17 cellular contexts compared by ENCODE assay signal in the genomic region with DNA sequence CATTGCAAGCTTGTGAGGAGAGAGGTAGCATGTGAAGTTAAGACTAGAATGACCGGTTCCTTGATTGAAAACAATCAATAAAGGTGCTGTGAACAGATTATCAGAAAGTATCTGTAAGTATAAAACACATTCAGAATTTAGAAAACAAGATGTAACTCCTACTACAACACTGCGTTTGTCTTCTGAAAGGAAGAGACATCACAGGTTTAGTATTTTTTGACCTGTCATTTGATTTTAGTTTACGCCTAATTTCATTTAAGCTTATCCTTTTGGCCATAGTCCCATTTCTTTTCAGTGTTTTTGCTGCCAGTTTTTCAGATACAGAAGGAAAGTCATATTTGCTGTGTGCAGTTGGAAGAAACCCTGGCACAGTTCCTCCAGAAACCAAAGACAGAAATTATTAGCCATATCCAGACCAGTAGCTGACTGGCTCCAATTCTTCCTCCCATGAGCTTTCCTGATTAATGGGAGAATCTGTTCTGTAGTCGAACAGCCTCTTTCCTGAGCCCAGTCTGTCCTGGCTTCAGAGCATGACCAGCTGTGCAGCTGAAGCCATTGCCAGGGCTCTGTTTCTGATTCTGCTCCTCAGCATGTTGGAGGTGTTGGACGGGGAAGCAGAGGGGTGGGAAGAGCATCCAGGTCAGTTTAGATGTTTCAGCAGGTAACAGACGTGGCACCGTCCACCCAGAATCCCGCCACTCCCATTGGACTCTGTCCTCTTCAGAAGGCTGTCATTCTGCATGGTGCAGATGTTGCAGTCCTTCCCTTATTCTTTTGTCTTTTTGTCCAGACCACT.
A peak's percentile ranks its signal among the peaks of the same experiment; 100 is the strongest.
DNase-seq lines count a peak whose midpoint lies in the region; ATAC-seq, FAIRE-seq and TF ChIP-seq lines count a peak whose summit lies in the region.
"Had no signal": no experiment of that assay in that cellular context is flagged by ENCODE, and none has a peak within 500 bp of the region (broad histone marks: within the 10 kb centered on the region; RNA-seq: fewer than 3 reads in every experiment).

No MANE protein-coding gene starts in this region.

- H2AFZ ChIP-seq in endothelial cell of umbilical vein (ENCODE audit: low read depth, low read length), result no peak overlapping the region

- DNase-seq in A549 (ENCODE audit: low read depth in 1 of 2, low spot score in 1 of 2) (no peak), RWPE1 (ENCODE audit: low spot score) (no peak), endothelial cell of umbilical vein (ENCODE audit: low read depth, low spot score) (no peak), mucosa of descending colon (peak in 2 of 3 donors; percentile 51 to 64), stomach (no peak), GDM1 (lab: John Stamatoyannopoulos, UW) (no peak), mesenteric fat pad (ENCODE audit: low spot score) (no peak)
- DNase-seq: activated CD4-positive, alpha-beta T cell treated with anti-CD3 and anti-CD28 coated beads for 1 hour; NCI-H1417 treated with DMSO at 0.1 percent for 48 hours; NCI-H748 treated with DMSO at 0.1 percent for 48 hours; SHP77; stimulated activated CD4-positive, alpha-beta T cell treated with anti-CD3 and anti-CD28 coated beads, Interleukin-4, amount 100 ng/mL, for 4 hours had no signal

- CTCF ChIA-PET in A549 (lab: Yijun Ruan, JAX), result interaction anchor here (0.7 to 3.5 kb wide), 6 partner anchors 8 to 44 kb away, joined by 3 to 16 read pairs (median 3); no protein-coding TSS in a partner anchor
- CTCF ChIA-PET in RWPE1 (lab: Yijun Ruan, JAX), result no interaction called here
- CTCF ChIA-PET in endothelial cell of umbilical vein (lab: Charles Lee), result interaction anchor here (1.2 to 2.7 kb wide), 5 partner anchors 28 to 64 kb away, joined by 3 to 8 read pairs (median 4); no protein-coding TSS in a partner anchor

- FAIRE-seq in A549 (lab: Jason Lieb, UNC) (no peak), endothelial cell of umbilical vein (lab: Jason Lieb, UNC) (no peak)
- FAIRE-seq: G401.6, urothelium cell line had no signal

- no peak for TF ChIP-seq EP300 in A549 (IDR thresholded peaks at IDR 0.05)
- no peak for TF ChIP-seq EP300 in stomach (IDR thresholded peaks at IDR 0.05)

- TF ChIP-seq RAD21 in A549 (conservative IDR thresholded peaks at IDR 0.05 in 1 of 2, IDR thresholded peaks at IDR 0.05 in 1 of 2), result no peak

- peaks cover 6% of the 10 kb centered on the region for H4K20me1 ChIP-seq in endothelial cell of umbilical vein (replicated peaks; ENCODE audit: control insufficient read depth, extremely low read depth, insufficient read depth, low read length)

- intact Hi-C loops in endothelial cell of umbilical vein (cut with micrococcal nuclease) (no loop called here), mucosa of descending colon (cut with DNase I, micrococcal nuclease) (no loop called here), stomach (cut with DNase I; ENCODE audit: low total_unique reads) (no loop called here)

- H3K79me2 ChIP-seq in endothelial cell of umbilical vein (ENCODE audit: control insufficient read depth, insufficient read depth, low read length), result peaks cover 100% of the 10 kb centered on the region

- H3K9me3 ChIP-seq in A549 (no peaks in the 10 kb centered on the region), endothelial cell of umbilical vein (replicated peaks; ENCODE audit: control insufficient read depth, insufficient read depth, low read length) (no peaks in the 10 kb centered on the region), mucosa of descending colon (no peaks in the 10 kb centered on the region), stomach (no peaks in the 10 kb centered on the region)

- H3K36me3 ChIP-seq in endothelial cell of umbilical vein (ENCODE audit: control insufficient read depth in 2 of 2, extremely low read depth in 1 of 2, insufficient read depth in 2 of 2, low read length in 2 of 2) (peaks cover 8 to 29% of the 10 kb centered on the region in 2 experiments), mucosa of descending colon (ENCODE audit: low read depth) (no peaks in the 10 kb centered on the region), stomach (no peaks in the 10 kb centered on the region)

- no peaks in the 10 kb centered on the region for H3K9me1 ChIP-seq in endothelial cell of umbilical vein (replicated peaks; ENCODE audit: control insufficient read depth, extremely low read depth, insufficient read depth, low read length)

- H3K4me1 ChIP-seq in A549, result peaks cover 100% of the 10 kb centered on the region
- H3K4me1 ChIP-seq in endothelial cell of umbilical vein (ENCODE audit: control insufficient read depth, extremely low read depth, insufficient read depth, low read length), result peaks cover 77% of the 10 kb centered on the region
- H3K4me1 ChIP-seq in mucosa of descending colon (ENCODE audit: low read depth), result peaks cover 7% of the 10 kb centered on the region
- peaks cover 13 to 62% (median 40%) of the 10 kb centered on the region in 4 donors for H3K4me1 ChIP-seq in stomach

- WGBS in A549 (ENCODE audit: missing lambda C conversion rate), result 90% methylated on average over 8 of the region's 8 CpGs
- WGBS in stomach, 5 donors, result 33 to 55% (median 35%) methylated on average over 8 of the region's 8 CpGs

- H3K9ac ChIP-seq in endothelial cell of umbilical vein (replicated peaks; ENCODE audit: extremely low read depth, insufficient read depth, low read length), result no peak overlapping the region

- H3K27me3 ChIP-seq in endothelial cell of umbilical vein (ENCODE audit: control insufficient read depth in 2 of 2, insufficient read depth in 2 of 2, low read length in 2 of 2) (no peaks in the 10 kb centered on the region), stomach (no peaks in the 10 kb centered on the region)

- TF ChIP-seq POLR2A in A549 (IDR thresholded peaks at IDR 0.05; ENCODE audit: low read length) (no peak), endothelial cell of umbilical vein (IDR thresholded peaks at IDR 0.05; ENCODE audit: low read depth, low read length) (peak; percentile 61), stomach (IDR thresholded peaks at IDR 0.05) (no peak)

- POLR2A ChIA-PET in A549 (lab: Yijun Ruan, JAX), result no interaction called here
- POLR2A ChIA-PET in RWPE1 (lab: Yijun Ruan, JAX; ENCODE audit: low non-redundant PET), result no interaction called here
- POLR2A ChIA-PET in endothelial cell of umbilical vein (lab: Charles Lee), result interaction anchor here (0.6 kb wide), 1 partner anchor 280 kb away, joined by 6 read pairs; no protein-coding TSS in a partner anchor

- H3K4me2 ChIP-seq in A549 (no peak overlapping the region), endothelial cell of umbilical vein (ENCODE audit: insufficient read depth, low read length) (no peak overlapping the region)

- no peak for TF ChIP-seq CTCF in A549 (IDR thresholded peaks at IDR 0.05)
- no peak for TF ChIP-seq CTCF in RWPE1 (conservative IDR thresholded peaks at IDR 0.05; ENCODE audit: low read depth)
- TF ChIP-seq CTCF in endothelial cell of umbilical vein (IDR thresholded peaks at IDR 0.05; ENCODE audit: extremely low read depth in 1 of 2, insufficient read depth in 1 of 2, low read depth in 1 of 2, low read length in 2 of 2), result no peak
- TF ChIP-seq CTCF in mucosa of descending colon (IDR thresholded peaks at IDR 0.05), result no peak
- TF ChIP-seq CTCF in stomach (IDR thresholded peaks at IDR 0.05), result no peak

- ATAC-seq in A549 (peak in 1 of 2 experiments; percentile 2; a peak in 2 of 6 replicates), mucosa of descending colon (peak; percentile 88), GM18873 (IDR thresholded peaks at IDR 0.05; ENCODE audit: low FRiP score, unreplicated experiment) (no peak)
- ATAC-seq: esophagus mucosa had no signal

- no TSS peak for BruUV-seq in endothelial cell of umbilical vein (replicated peaks; lab: Mats Ljungman, UMichigan)

- H3K27ac ChIP-seq in A549, result peak overlapping the region in 1 of 2 experiments; percentile 56; a peak in 3 of 6 replicates
- H3K27ac ChIP-seq in RWPE1, result peak overlapping the region; percentile 38; the same call in 1 of the 2 replicates
- H3K27ac ChIP-seq in endothelial cell of umbilical vein (ENCODE audit: insufficient read depth, low read depth, low read length), result no peak overlapping the region
- peak overlapping the region in 2 of 5 donors; percentile 0 to 9 for H3K27ac ChIP-seq in stomach
- H3K27ac ChIP-seq: C4-2B had no signal

- H3K4me3 ChIP-seq in A549 (no peak overlapping the region), endothelial cell of umbilical vein (replicated peaks in 1 of 3; ENCODE audit: insufficient read depth in 1 of 3, low read depth in 1 of 3, low read length in 3 of 3) (no peak overlapping the region), mucosa of descending colon (no peak overlapping the region), stomach (no peak overlapping the region)

- dilution Hi-C loops in endothelial cell of umbilical vein (cut with MboI; ENCODE audit: extremely low pct_ligation_motif_present, low sequenced_read_pairs), result no loop called here

TF ChIP-seq in A549, 52 proteins besides CTCF, POLR2A, EP300 and RAD21:
- TF ChIP-seq FOSB (CRISPR knock-in tag; IDR thresholded peaks at IDR 0.05), result peak; percentile 52; the same call in 1 of the 2 replicates
- 0 out of 2 replicates have a peak, but pooled peaks have one; percentile 73 for TF ChIP-seq HOXA7 (CRISPR knock-in tag; IDR thresholded peaks at IDR 0.05)
- TF ChIP-seq RFX5 (IDR thresholded peaks at IDR 0.05), result no peak
- TF ChIP-seq SMC3 (IDR thresholded peaks at IDR 0.05), result no peak

TF ChIP-seq in endothelial cell of umbilical vein, 7 proteins besides CTCF, POLR2A, EP300 and RAD21:
- TF ChIP-seq FOS (IDR thresholded peaks at IDR 0.05; ENCODE audit: borderline replicate concordance, insufficient read depth, low read length) (no peak), POLR2AphosphoS5 (IDR thresholded peaks at IDR 0.05; ENCODE audit: insufficient read depth, low read depth, low read length) (peak; percentile 51), MYC (IDR thresholded peaks at IDR 0.05; ENCODE audit: low read depth, low read length) (no peak), JUN (IDR thresholded peaks at IDR 0.05; ENCODE audit: borderline replicate concordance, insufficient read depth, insufficient read length, low read depth) (no peak), GATA2 (IDR thresholded peaks at IDR 0.05; ENCODE audit: insufficient read depth, insufficient read length, low read depth, low read length) (no peak), EZH2 (IDR thresholded peaks at IDR 0.05; ENCODE audit: borderline replicate concordance, low read depth, low read length, severe bottlenecking) (no peak)
- TF ChIP-seq, protein P1, sequence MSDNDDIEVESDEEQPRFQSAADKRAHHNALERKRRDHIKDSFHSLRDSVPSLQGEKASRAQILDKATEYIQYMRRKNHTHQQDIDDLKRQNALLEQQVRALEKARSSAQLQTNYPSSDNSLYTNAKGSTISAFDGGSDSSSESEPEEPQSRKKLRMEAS (IDR thresholded peaks at IDR 0.05; ENCODE audit: insufficient read depth, insufficient read length), result no peak

Comparison
In these comparisons a context has a peak if more than half of its experiments do, and no peak if none do; other contexts are left out.
1. DNase-seq: peak in mucosa of descending colon (2 of 3); none in A549 (0 of 2), RWPE1 (single experiment), endothelial cell of umbilical vein (single experiment), stomach (single experiment), GDM1 (single experiment) and mesenteric fat pad (single experiment).